29 cellular contexts compared by ENCODE assay signal in the genomic region with DNA sequence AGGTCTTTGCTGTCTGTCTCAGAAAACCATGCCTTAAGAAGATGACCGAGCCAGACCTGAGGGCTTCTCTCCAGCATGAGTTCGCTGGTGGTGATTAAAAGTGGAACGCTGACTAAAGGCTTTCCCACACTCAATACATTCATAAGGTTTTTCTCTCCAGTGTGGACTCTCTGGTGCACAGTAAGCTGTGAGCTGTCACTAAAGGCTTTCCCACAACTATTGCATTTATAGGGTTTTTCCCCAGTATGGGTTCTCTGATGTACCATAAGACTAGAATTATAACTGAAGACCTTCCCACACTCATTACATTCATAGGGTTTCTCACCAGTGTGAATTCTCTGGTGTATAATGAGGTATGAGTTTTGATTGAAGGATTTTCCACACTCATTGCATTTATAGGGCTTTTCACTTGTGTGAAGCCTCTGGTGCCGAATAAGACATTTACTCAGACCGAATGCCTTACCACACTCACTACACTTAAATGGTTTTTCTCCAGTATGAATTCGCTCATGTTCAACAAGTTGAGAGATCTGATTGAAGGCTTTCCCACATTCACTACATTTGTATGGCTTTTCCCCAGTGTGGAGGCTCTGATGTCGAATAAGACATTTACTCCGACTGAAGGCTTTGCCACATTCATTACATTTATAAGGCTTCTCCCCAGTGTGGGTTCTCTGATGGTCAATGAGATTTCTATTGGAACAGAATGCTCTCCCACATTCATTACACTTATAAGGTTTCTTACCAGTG.
"Had no signal": no experiment of that assay in that cellular context is flagged by ENCODE, and none has a peak within 500 bp of the region (broad histone marks: within the 10 kb centered on the region; RNA-seq: fewer than 3 reads in every experiment).

No MANE protein-coding gene starts in this region.

- H2AFZ ChIP-seq: neural progenitor cell, parathyroid adenoma had no signal

- H3K4me3 ChIP-seq: dorsolateral prefrontal cortex, esophagus squamous epithelium, heart right ventricle, lung, neural progenitor cell, smooth muscle cell, suprapubic skin, transverse colon, upper lobe of right lung, uterus had no signal

- H3K27ac ChIP-seq: dorsolateral prefrontal cortex, esophagus squamous epithelium, heart right ventricle, neural progenitor cell, parathyroid adenoma, suprapubic skin, transverse colon, upper lobe of right lung, uterus had no signal

- FAIRE-seq: colon, islet of Langerhans had no signal

- H3K9ac ChIP-seq: neural progenitor cell, parathyroid adenoma had no signal

- DNase-seq: dorsolateral prefrontal cortex; effector CD4-positive, alpha-beta T cell; esophagus squamous epithelium; foreskin melanocyte; glutamatergic neuron; heart right ventricle; hippocampal formation; left cardiac atrium; left ventricle myocardium superior; mesenchymal stem cell; midbrain; naive thymus-derived CD4-positive, alpha-beta T cell; stimulated activated CD4-positive, alpha-beta T cell treated with anti-CD3 and anti-CD28 coated beads, Interleukin-12 subunit alpha, Interleukin-12 subunit beta, amount 100 ng/mL, for 4 hours; stimulated activated CD4-positive, alpha-beta T cell treated with anti-CD3 and anti-CD28 coated beads, Interleukin-1b, Interleukin-23, amount 100 ng/mL, for 48 hours; stimulated activated CD4-positive, alpha-beta T cell treated with anti-CD3 and anti-CD28 coated beads, Interleukin-4, amount 100 ng/mL, for 1 hour; stimulated activated CD8-positive, alpha-beta memory T cell treated with anti-CD3 and anti-CD28 coated beads, Interleukin-4, amount 100 ng/mL, for 48 hours; stimulated activated naive CD4-positive, alpha-beta T cell; stimulated activated naive CD8-positive, alpha-beta T cell treated with anti-CD3 and anti-CD28 coated beads, Interleukin-15, amount 100 ng/mL, for 72 hours; transverse colon; upper lobe of right lung; uterus had no signal

- ATAC-seq: heart right ventricle; left cardiac atrium; left ventricle myocardium superior; naive thymus-derived CD4-positive, alpha-beta T cell; sciatic nerve; stimulated activated naive CD8-positive, alpha-beta T cell treated with anti-CD3 and anti-CD28 coated beads, Interleukin-15, amount 100 ng/mL, for 72 hours; upper lobe of right lung had no signal

- H3K36me3 ChIP-seq: upper lobe of right lung, uterus had no signal

- H3K27me3 ChIP-seq: dorsolateral prefrontal cortex, esophagus squamous epithelium, heart right ventricle, neural progenitor cell, suprapubic skin, transverse colon, upper lobe of right lung, uterus had no signal

- H3K4me2 ChIP-seq: neural progenitor cell, smooth muscle cell had no signal

- H3K4me1 ChIP-seq: esophagus squamous epithelium, heart right ventricle, neural progenitor cell, parathyroid adenoma, suprapubic skin, transverse colon, upper lobe of right lung, uterus had no signal
